9 cellular contexts compared by ENCODE assay signal in the genomic region with DNA sequence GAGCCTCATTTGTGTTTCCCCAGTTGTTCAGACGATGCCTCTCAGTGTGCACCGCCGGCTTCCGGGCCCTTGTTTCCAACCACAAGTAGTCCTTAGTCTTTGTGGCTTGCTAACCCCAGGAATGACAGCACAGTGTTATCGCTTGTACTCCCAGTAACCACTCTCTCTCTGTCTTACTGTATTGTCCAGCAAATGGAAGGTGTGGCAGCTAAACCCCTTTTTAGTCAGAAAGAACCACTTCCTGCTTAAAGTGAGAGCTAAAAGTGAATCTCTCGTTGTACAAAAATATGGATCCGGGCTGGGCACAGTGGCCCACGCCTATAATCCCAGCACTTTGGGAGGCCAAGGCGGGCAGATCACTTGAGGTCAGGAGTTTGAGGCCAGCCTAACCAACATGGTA.
A peak's percentile ranks its signal among the peaks of the same experiment; 100 is the strongest.
DNase-seq lines count a peak whose midpoint lies in the region; ATAC-seq, FAIRE-seq and TF ChIP-seq lines count a peak whose summit lies in the region.
"Had no signal": no experiment of that assay in that cellular context is flagged by ENCODE, and none has a peak within 500 bp of the region (broad histone marks: within the 10 kb centered on the region; RNA-seq: fewer than 3 reads in every experiment).

No MANE protein-coding gene starts in this region.

- FAIRE-seq in GM12892 (lab: Jason Lieb, UNC): no peak
- FAIRE-seq: islet of Langerhans had no signal

- peak; percentile 59 for DNase-seq in activated CD8-positive, alpha-beta memory T cell treated with anti-CD3 and anti-CD28 coated beads for 24 hours
- peak; percentile 72 for DNase-seq in non-pigmented ciliary epithelial cell (ENCODE audit: low read depth)
- DNase-seq in GOT3 (lab: John Stamatoyannopoulos, UW): no peak
- DNase-seq in GM12892 (ENCODE audit: insufficient read length): no peak
- DNase-seq in hippocampal formation (lab: John Stamatoyannopoulos, UW): no peak
- DNase-seq in NCI-H69 (lab: John Stamatoyannopoulos, UW): no peak

- TF ChIP-seq POLR2A in GM12892 (IDR thresholded peaks at IDR 0.05; ENCODE audit: low read depth, low read length): no peak

- peak; percentile 68 for ATAC-seq in GM19455 (IDR thresholded peaks at IDR 0.05; ENCODE audit: unreplicated experiment)
- peak; percentile 61 for ATAC-seq in HG03469 (IDR thresholded peaks at IDR 0.05; ENCODE audit: unreplicated experiment)

Comparison
In these comparisons a context has a peak if more than half of its experiments do, and no peak if none do; other contexts are left out.
1. DNase-seq: peak in activated CD8-positive, alpha-beta memory T cell treated with anti-CD3 and anti-CD28 coated beads for 24 hours (single experiment) and non-pigmented ciliary epithelial cell (single experiment); none in GOT3 (single experiment), GM12892 (single experiment), hippocampal formation (0 of 2) and NCI-H69 (single experiment).